In the genomic region with DNA sequence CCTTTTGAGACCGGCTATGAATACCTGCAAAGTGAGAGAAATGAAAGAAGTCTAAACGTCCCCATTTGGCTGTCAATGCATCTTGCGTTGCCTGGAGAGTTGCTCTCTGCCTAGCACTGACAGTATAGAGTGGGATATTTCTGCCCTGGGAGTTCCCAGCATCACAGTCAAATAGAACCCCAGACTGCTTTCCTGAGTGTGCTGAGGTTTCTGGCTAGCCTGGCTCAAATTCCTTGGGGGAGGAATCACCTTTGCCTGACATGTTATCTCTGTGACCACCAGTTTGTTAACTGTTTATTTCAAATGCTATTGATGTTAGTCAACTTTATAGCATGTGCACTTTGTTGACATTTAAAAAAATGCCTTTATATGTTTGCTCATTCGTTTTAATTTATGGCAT, we compare ENCODE assay signal across 24 cellular contexts.
"Had no signal": no experiment of that assay in that cellular context is flagged by ENCODE, and none has a peak within 500 bp of the region (broad histone marks: within the 10 kb centered on the region; RNA-seq: fewer than 3 reads in every experiment).

No MANE protein-coding gene starts in this region.

- ATAC-seq: activated CD8-positive, alpha-beta memory T cell treated with anti-CD3 and anti-CD28 coated beads, Interleukin-2, amount 10 ng/mL, durations not matched to agents 7 days and 5 days; foreskin keratinocyte; naive thymus-derived CD8-positive, alpha-beta T cell; pancreas had no signal

- H3K27me3 ChIP-seq: cardiac muscle cell, foreskin keratinocyte, neutrophil, pancreas, sigmoid colon, tibial artery, uterus had no signal

- H3K4me1 Mint-ChIP-seq: activated CD8-positive, alpha-beta memory T cell treated with anti-CD3 and anti-CD28 coated beads, Interleukin-2, amount 10 ng/mL, durations not matched to agents 7 days and 5 days; memory B cell; naive thymus-derived CD8-positive, alpha-beta T cell had no signal

- H3K4me3 Mint-ChIP-seq: activated CD4-positive, alpha-beta memory T cell treated with anti-CD3 and anti-CD28 coated beads, Interleukin-2, amount 10 ng/mL, durations not matched to agents 7 days and 5 days; activated CD8-positive, alpha-beta memory T cell treated with anti-CD3 and anti-CD28 coated beads, Interleukin-2, amount 10 ng/mL, durations not matched to agents 7 days and 5 days; activated naive CD8-positive, alpha-beta T cell; memory B cell; naive thymus-derived CD8-positive, alpha-beta T cell had no signal

- H3K9me3 ChIP-seq: neutrophil, pancreas, sigmoid colon, tibial artery, uterus had no signal

- H3K4me1 ChIP-seq: foreskin keratinocyte, pancreas, sigmoid colon, tibial artery, uterus had no signal

- H3K27ac Mint-ChIP-seq: activated CD4-positive, alpha-beta memory T cell treated with anti-CD3 and anti-CD28 coated beads, Interleukin-2, amount 10 ng/mL, durations not matched to agents 7 days and 5 days; activated CD8-positive, alpha-beta memory T cell treated with anti-CD3 and anti-CD28 coated beads, Interleukin-2, amount 10 ng/mL, durations not matched to agents 7 days and 5 days; activated naive CD8-positive, alpha-beta T cell; memory B cell; naive thymus-derived CD8-positive, alpha-beta T cell had no signal

- FAIRE-seq: kidney, pancreas, TTC549 had no signal

- H3K27ac ChIP-seq: cardiac muscle cell, epithelial cell of prostate, foreskin keratinocyte, neutrophil, pancreas, sigmoid colon, tibial artery had no signal

- H3K4me3 ChIP-seq: cardiac muscle cell, pancreas, sigmoid colon, tibial artery, uterus had no signal

- H3K9me3 Mint-ChIP-seq: activated CD4-positive, alpha-beta memory T cell treated with anti-CD3 and anti-CD28 coated beads, Interleukin-2, amount 10 ng/mL, durations not matched to agents 7 days and 5 days; memory B cell had no signal

- DNase-seq: activated CD4-positive, alpha-beta memory T cell treated with anti-CD3 and anti-CD28 coated beads, Interleukin-2, amount 10 ng/mL, durations not matched to agents 7 days and 5 days; activated CD4-positive, alpha-beta T cell treated with anti-CD3 and anti-CD28 coated beads for 48 hours; activated CD4-positive, CD25-positive, alpha-beta regulatory T cell; activated CD8-positive, alpha-beta memory T cell treated with anti-CD3 and anti-CD28 coated beads, Interleukin-2, amount 10 ng/mL, durations not matched to agents 7 days and 5 days; dermis blood vessel endothelial cell; effector memory CD4-positive, alpha-beta T cell; foreskin keratinocyte; glutamatergic neuron; kidney; naive thymus-derived CD8-positive, alpha-beta T cell; pancreas; sigmoid colon; stimulated activated CD4-positive, alpha-beta T cell treated with anti-CD3 and anti-CD28 coated beads, Interleukin-12 subunit alpha, Interleukin-12 subunit beta, amount 100 ng/mL, for 4 hours; stimulated activated CD4-positive, alpha-beta T cell treated with anti-CD3 and anti-CD28 coated beads, Interleukin-1b, Interleukin-23, amount 100 ng/mL, for 48 hours; stimulated activated CD8-positive, alpha-beta memory T cell treated with anti-CD3 and anti-CD28 coated beads, Interleukin-4, amount 100 ng/mL, for 48 hours; stimulated activated naive CD4-positive, alpha-beta T cell treated with Interleukin-2 at 50 U/mL for 16 hours; tibial artery had no signal

- H3K36me3 Mint-ChIP-seq: activated CD8-positive, alpha-beta memory T cell treated with anti-CD3 and anti-CD28 coated beads, Interleukin-2, amount 10 ng/mL, durations not matched to agents 7 days and 5 days; activated naive CD8-positive, alpha-beta T cell; memory B cell; naive thymus-derived CD8-positive, alpha-beta T cell had no signal

- H3K36me3 ChIP-seq: cardiac muscle cell, neutrophil, pancreas, sigmoid colon, tibial artery, uterus had no signal
